ENCODE assay signal across 8 cellular contexts in genomic region chr9:125407974-125408900, GRCh38.
DNase-seq lines count a peak whose midpoint lies in the region; ATAC-seq and TF ChIP-seq lines count a peak whose summit lies in the region.

No MANE protein-coding gene starts in this region.

- H3K4me1 Mint-ChIP-seq in activated B cell treated with CpG ODN at 0.5 μM for 24 hours = peaks cover 16% of the 10 kb centered on the region

- H3K4me3 ChIP-seq in HAP-1 (peak overlapping the region; percentile 46), cardiac fibroblast (replicated peaks in 1 of 2; ENCODE audit: low read depth in 2 of 2, low read length in 2 of 2) (peak overlapping the region; percentile 48 to 64)

- no peak overlapping the region for H3K27ac Mint-ChIP-seq in activated B cell treated with CpG ODN at 0.5 μM for 24 hours

- no peaks in the 10 kb centered on the region for H3K27me3 ChIP-seq in HAP-1 (ENCODE audit: low read depth)

- in situ Hi-C loops in HAP-1 (cut with MboI; ENCODE audit: low sequenced_read_pairs) = loop anchor here (5.0 to 10.0 kb wide), 3 partner anchors 824 to 1067 kb away; no protein-coding TSS in a partner anchor

- no peaks in the 10 kb centered on the region for H3K9me3 ChIP-seq in HAP-1

- no peaks in the 10 kb centered on the region for H3K36me3 ChIP-seq in HAP-1 (replicated peaks)

- peak; percentile 10 for DNase-seq in DMS114 treated with DMSO at 0.1 percent for 48 hours (lab: John Stamatoyannopoulos, UW; ENCODE audit: unreplicated experiment)
- DNase-seq in HAP-1 (ENCODE audit: low spot score in 2 of 2) = peak; percentile 71 to 92
- DNase-seq in NCI-H2029 treated with DMSO at 0.1 percent for 48 hours (lab: John Stamatoyannopoulos, UW) = peak; percentile 6
- DNase-seq in activated B cell treated with CpG ODN at 0.5 μM for 24 hours = peak; percentile 79
- peak; percentile 74 to 77 for DNase-seq in cardiac fibroblast (ENCODE audit: low read depth in 2 of 2)
- DNase-seq in islet precursor cell = peak; percentile 83
- DNase-seq in stimulated activated CD4-positive, alpha-beta T cell treated with anti-CD3 and anti-CD28 coated beads, Interleukin-12 subunit alpha, Interleukin-12 subunit beta, amount 100 ng/mL, for 4 hours = peak; percentile 84

- no peaks in the 10 kb centered on the region for H3K36me3 Mint-ChIP-seq in activated B cell treated with CpG ODN at 0.5 μM for 24 hours (ENCODE audit: low read depth)

- peak; percentile 68 for TF ChIP-seq CTCF in activated B cell treated with CpG ODN at 0.5 μM for 24 hours (IDR thresholded peaks at IDR 0.05)
- TF ChIP-seq CTCF in cardiac fibroblast (IDR thresholded peaks at IDR 0.05; ENCODE audit: low read depth, low read length) = peak; percentile 79

- intact Hi-C loops in activated B cell treated with CpG ODN at 0.5 μM for 24 hours (cut with micrococcal nuclease) = loop anchor here (1.0 to 5.0 kb wide), 6 partner anchors 39 to 1083 kb away; no protein-coding TSS in a partner anchor

- CTCF ChIA-PET in activated B cell treated with CpG ODN at 0.5 μM for 24 hours (lab: Charles Lee) = interaction anchor here (0.7 to 2.9 kb wide), 26 partner anchors 8 to 1091 kb away, joined by 3 to 32 read pairs (median 4); no protein-coding TSS in a partner anchor

- peak overlapping the region; percentile 75 for H3K4me3 Mint-ChIP-seq in activated B cell treated with CpG ODN at 0.5 μM for 24 hours

- peaks cover 23% of the 10 kb centered on the region for H3K27me3 Mint-ChIP-seq in activated B cell treated with CpG ODN at 0.5 μM for 24 hours

- peaks cover 5% of the 10 kb centered on the region; the same call in 1 of the 2 replicates for H3K4me1 ChIP-seq in HAP-1

- H3K9me3 Mint-ChIP-seq in activated B cell treated with CpG ODN at 0.5 μM for 24 hours = no peaks in the 10 kb centered on the region

- POLR2A ChIA-PET in activated B cell treated with CpG ODN at 0.5 μM for 24 hours (lab: Charles Lee) = interaction anchor here (1.0 to 1.2 kb wide), 2 partner anchors 224 to 989 kb away, joined by 3 to 5 read pairs; no protein-coding TSS in a partner anchor

- ATAC-seq in activated B cell treated with CpG ODN at 0.5 μM for 24 hours (ENCODE audit: low read depth) (peak; percentile 86), HG03025 (IDR thresholded peaks at IDR 0.05; ENCODE audit: low FRiP score, unreplicated experiment) (no peak)

Comparison
In these comparisons a context has a peak if more than half of its experiments do, and no peak if none do; other contexts are left out.
1. DNase-seq: peak in every context shown above with its lines; median percentile 84 in stimulated activated CD4-positive, alpha-beta T cell treated with anti-CD3 and anti-CD28 coated beads, Interleukin-12 subunit alpha, Interleukin-12 subunit beta, amount 100 ng/mL, for 4 hours; 83 in islet precursor cell; 82 in HAP-1; 79 in activated B cell treated with CpG ODN at 0.5 μM for 24 hours; 76 in cardiac fibroblast; 10 in DMS114 treated with DMSO at 0.1 percent for 48 hours; 6 in NCI-H2029 treated with DMSO at 0.1 percent for 48 hours.